18 cellular contexts compared by ENCODE assay signal in genomic region chr20:61895016-61895415, GRCh38.
DNase-seq lines count a peak whose midpoint lies in the region; ATAC-seq, FAIRE-seq and TF ChIP-seq lines count a peak whose summit lies in the region.
"Had no signal": no experiment of that assay in that cellular context is flagged by ENCODE, and none has a peak within 500 bp of the region (broad histone marks: within the 10 kb centered on the region; RNA-seq: fewer than 3 reads in every experiment).

No MANE protein-coding gene starts in this region.

- H3K79me2 ChIP-seq in H1 (ENCODE audit: control insufficient read depth in 1 of 2, insufficient read depth in 2 of 2, low read length in 2 of 2) (no peaks in the 10 kb centered on the region), trophoblast cell (ENCODE audit: control insufficient read depth, insufficient read depth, low read length, poor library complexity) (no peaks in the 10 kb centered on the region)

- H3K79me1 ChIP-seq in H1 (ENCODE audit: low read depth, low read length) (no peaks in the 10 kb centered on the region), trophoblast cell (ENCODE audit: low read length) (no peaks in the 10 kb centered on the region)

- no peak overlapping the region for H3K4me2 ChIP-seq in H1 (ENCODE audit: insufficient read depth in 1 of 2, low read depth in 2 of 2, low read length in 2 of 2)
- no peak overlapping the region for H3K4me2 ChIP-seq in trophoblast cell (ENCODE audit: low read length)

- no peak for TF ChIP-seq CTCF in H1 (IDR thresholded peaks at IDR 0.05; ENCODE audit: control extremely low read depth in 1 of 3, insufficient read depth in 1 of 3, low read depth in 1 of 3, low read length in 3 of 3)

- peaks cover 0 to 6% (median 0%) of the 10 kb centered on the region in 4 experiments; a peak in 2 of 7 replicates for H3K27me3 ChIP-seq in H1 (replicated peaks in 1 of 4; ENCODE audit: control insufficient read depth in 3 of 4, extremely low read depth in 1 of 4, insufficient read depth in 3 of 4, low read length in 3 of 4)
- H3K27me3 ChIP-seq in trophoblast cell (ENCODE audit: insufficient read depth, low read length), result no peaks in the 10 kb centered on the region
- H3K27me3 ChIP-seq: BLaER1 treated with 17β-estradiol and CSF1 and Interleukin-3, amounts not matched to agents 10 nM and 100 nM had no signal

- no peak overlapping the region for H3K23ac ChIP-seq in H1 (ENCODE audit: insufficient read length)
- H3K23ac ChIP-seq in trophoblast cell (ENCODE audit: low read length), result no peak overlapping the region

- TF ChIP-seq RAD21 in H1 (IDR thresholded peaks at IDR 0.05 in 1 of 2, conservative IDR thresholded peaks at IDR 0.05 in 1 of 2; ENCODE audit: low read depth in 2 of 2, low read length in 2 of 2), result no peak

- H3K4me1 ChIP-seq in H1 (replicated peaks in 1 of 4; ENCODE audit: control insufficient read depth in 3 of 4, insufficient read depth in 4 of 4, low read length in 3 of 4) (no peaks in the 10 kb centered on the region), trophoblast cell (ENCODE audit: control insufficient read depth in 1 of 2, insufficient read depth in 2 of 2, low read length in 2 of 2) (no peaks in the 10 kb centered on the region)
- H3K4me1 ChIP-seq: SJSA1 had no signal

- H3K36me3 ChIP-seq in H1 (ENCODE audit: control insufficient read depth in 2 of 4, insufficient read depth in 4 of 4, low read length in 3 of 4), result no peaks in the 10 kb centered on the region
- H3K36me3 ChIP-seq in trophoblast cell (ENCODE audit: control insufficient read depth in 1 of 2, insufficient read depth in 2 of 2, low read length in 2 of 2), result no peaks in the 10 kb centered on the region
- H3K36me3 ChIP-seq: BLaER1 treated with 17β-estradiol and CSF1 and Interleukin-3, amounts not matched to agents 10 nM and 100 nM; SJSA1 had no signal

- H2BK15ac ChIP-seq in H1 (ENCODE audit: low read length), result no peak overlapping the region

- H2BK120ac ChIP-seq in H1 (replicated peaks; ENCODE audit: low read depth, low read length) (no peak overlapping the region), trophoblast cell (ENCODE audit: insufficient read depth, low read length, poor library complexity) (no peak overlapping the region)

- no peak overlapping the region for H3K9ac ChIP-seq in H1 (replicated peaks in 1 of 4; ENCODE audit: extremely low read depth in 1 of 4, low read depth in 3 of 4, low read length in 3 of 4)
- H3K9ac ChIP-seq in trophoblast cell (ENCODE audit: low read length), result no peak overlapping the region
- H3K9ac ChIP-seq: BLaER1 treated with 17β-estradiol and CSF1 and Interleukin-3, amounts not matched to agents 10 nM and 100 nM had no signal

- H3K14ac ChIP-seq in H1 (ENCODE audit: insufficient read length) (no peak overlapping the region), trophoblast cell (ENCODE audit: low read length) (no peak overlapping the region)

- H3K23me2 ChIP-seq in H1 (ENCODE audit: low read depth, low read length), result peaks cover 16% of the 10 kb centered on the region; the same call in 1 of the 2 replicates

- H3K4me3 ChIP-seq in H1 (ENCODE audit: extremely low read depth in 1 of 4, insufficient read depth in 2 of 4, low read depth in 3 of 4, low read length in 4 of 4) (no peak overlapping the region), trophoblast cell (ENCODE audit: low read depth, low read length) (no peak overlapping the region)
- H3K4me3 ChIP-seq: BLaER1 treated with 17β-estradiol and CSF1 and Interleukin-3, amounts not matched to agents 10 nM and 100 nM; SJSA1 had no signal

- H2BK5ac ChIP-seq in H1 (ENCODE audit: low read depth, low read length) (no peak overlapping the region), trophoblast cell (ENCODE audit: low read depth, low read length, poor library complexity) (no peak overlapping the region)

- TF ChIP-seq POLR2A in H1 (IDR thresholded peaks at IDR 0.05; ENCODE audit: control extremely low read depth in 1 of 2, low read depth in 2 of 2, low read length in 2 of 2), result no peak

- H3K18ac ChIP-seq in H1 (ENCODE audit: extremely low read depth, low read length), result no peak overlapping the region
- no peak overlapping the region for H3K18ac ChIP-seq in trophoblast cell (ENCODE audit: low read length)

- H3K4ac ChIP-seq in H1 (replicated peaks; ENCODE audit: insufficient read length, low read depth, low read length) (no peak overlapping the region), trophoblast cell (ENCODE audit: low read depth, low read length) (no peak overlapping the region)

- WGBS in H1 (ENCODE audit: extremely low coverage in 1 of 2, insufficient coverage in 1 of 2, insufficient read length in 1 of 2, insufficient replicate concordance in 2 of 2, low coverage in 1 of 2, low lambda C conversion rate in 2 of 2, missing lambda C conversion rate in 1 of 2), 2 experiments, result 89% methylated on average over 15 of the region's 22 CpGs; no CpG with 5 or more reads in 1 of the 2 experiments
- WGBS in trophoblast cell (ENCODE audit: extremely low coverage, insufficient coverage, insufficient read length), result no CpG with 5 or more reads among the region's 22 CpGs

- CTCF ChIA-PET in H1 (lab: Charles Lee; ENCODE audit: partially characterized antibody), result interaction anchor here (1.7 kb wide), 1 partner anchor 9 kb away, joined by 20 read pairs; no protein-coding TSS in a partner anchor

- no peak overlapping the region for H3K56ac ChIP-seq in H1 (replicated peaks; ENCODE audit: insufficient read length, low read depth, low read length)

- H4K5ac ChIP-seq in H1 (ENCODE audit: insufficient read length, low read depth, low read length), result no peak overlapping the region

- H2BK12ac ChIP-seq in H1 (ENCODE audit: low read depth, low read length) (no peak overlapping the region), trophoblast cell (ENCODE audit: low read length) (no peak overlapping the region)

- peak; percentile 26 for FAIRE-seq in HTR-8/SVneo (lab: Jason Lieb, UNC)
- FAIRE-seq in H1 (lab: Jason Lieb, UNC), result no peak

- H3K9me3 ChIP-seq in H1 (ENCODE audit: insufficient read depth in 2 of 2, low read depth in 1 of 2, low read length in 1 of 2), result 0 out of 4 replicates have a peak, but pooled peaks cover 0 to 2% of the 10 kb centered on the region in 2 experiments
- H3K9me3 ChIP-seq in trophoblast cell (ENCODE audit: insufficient read depth, low read depth, low read length), result peaks cover 12% of the 10 kb centered on the region
- H3K9me3 ChIP-seq: SJSA1 had no signal

- H3K27ac ChIP-seq in H1 (ENCODE audit: low read depth, low read length) (no peak overlapping the region), trophoblast cell (ENCODE audit: low read depth, low read length) (no peak overlapping the region)
- H3K27ac ChIP-seq: BLaER1 treated with 17β-estradiol and CSF1 and Interleukin-3, amounts not matched to agents 10 nM and 100 nM; SJSA1 had no signal

- DNase-seq in DMS79 treated with DMSO at 0.1 percent for 48 hours (lab: John Stamatoyannopoulos, UW), result peak; percentile 67
- no peak for DNase-seq in HTR-8/SVneo (ENCODE audit: insufficient read length, low spot score)
- no peak for DNase-seq in H1 (ENCODE audit: low read depth in 1 of 2, low spot score in 2 of 2)
- DNase-seq in trophoblast cell, result peak; percentile 41 to 49
- DNase-seq in NCI-H128 (lab: John Stamatoyannopoulos, UW; ENCODE audit: unreplicated experiment), result no peak
- DNase-seq in T-helper 1 cell, result no peak
- DNase-seq: CD8-positive, alpha-beta T cell; DMS53; KG1; MV-4-11; NCI-H1417; NCI-H187 treated with DMSO at 0.1 percent for 48 hours; NCI-H2227 treated with DMSO at 0.1 percent for 48 hours; NCI-H524; NCI-H82 had no signal

- POLR2A ChIA-PET in H1 (lab: Charles Lee; ENCODE audit: partially characterized antibody), result no interaction called here

- no peak for TF ChIP-seq EP300 in H1 (IDR thresholded peaks at IDR 0.05; ENCODE audit: borderline replicate concordance in 1 of 2, low read depth in 2 of 2, low read length in 2 of 2)

- H2AFZ ChIP-seq in H1 (ENCODE audit: low read length), result no peak overlapping the region
- no peak overlapping the region for H2AFZ ChIP-seq in trophoblast cell (ENCODE audit: insufficient read depth, low read length, poor library complexity)

- H4K8ac ChIP-seq in H1 (ENCODE audit: extremely low read depth, insufficient read depth, low read length), result no peak overlapping the region; the same call in 1 of the 2 replicates
- no peak overlapping the region for H4K8ac ChIP-seq in trophoblast cell (ENCODE audit: low read depth, low read length)

- no peak overlapping the region for H2BK20ac ChIP-seq in H1 (ENCODE audit: low read length)

- H4K91ac ChIP-seq in H1 (replicated peaks; ENCODE audit: insufficient read length, low read length) (no peak overlapping the region), trophoblast cell (ENCODE audit: low read depth, low read length) (no peak overlapping the region)

- no peak overlapping the region for H4K12ac ChIP-seq in trophoblast cell (ENCODE audit: low read depth, low read length)

- ATAC-seq in HG03280 (IDR thresholded peaks at IDR 0.05; ENCODE audit: unreplicated experiment), result no peak
- ATAC-seq: CD8-positive, alpha-beta T cell had no signal

- peaks cover 2 to 5% of the 10 kb centered on the region in 2 experiments for H4K20me1 ChIP-seq in H1 (replicated peaks in 1 of 2; ENCODE audit: control insufficient read depth in 1 of 2, insufficient read depth in 2 of 2, low read length in 2 of 2)

- H2AK5ac ChIP-seq in H1 (ENCODE audit: low read depth, low read length), result peak overlapping the region; percentile 75; the same call in 1 of the 2 replicates
- H2AK5ac ChIP-seq in trophoblast cell (ENCODE audit: low read length), result no peak overlapping the region

TF ChIP-seq in H1, 55 proteins besides CTCF, POLR2A, EP300 and RAD21 (continues in another document):
- TF ChIP-seq SIN3A (conservative IDR thresholded peaks at IDR 0.05 in 1 of 2, IDR thresholded peaks at IDR 0.05 in 1 of 2; ENCODE audit: low read depth in 1 of 2, low read length in 2 of 2) (no peak), NANOG (IDR thresholded peaks at IDR 0.05; ENCODE audit: insufficient read depth, low read depth, low read length, poor library complexity, severe bottlenecking) (no peak), TEAD4 (IDR thresholded peaks at IDR 0.05; ENCODE audit: low read depth, low read length) (no peak), GTF2F1 (IDR thresholded peaks at IDR 0.05; ENCODE audit: borderline replicate concordance, low read depth, low read length) (no peak)

Comparison
In these comparisons a context has a peak if more than half of its experiments do, and no peak if none do; other contexts are left out.
1. DNase-seq: peak in DMS79 treated with DMSO at 0.1 percent for 48 hours (single experiment) and trophoblast cell (2 of 2); none in HTR-8/SVneo (single experiment), H1 (0 of 2), NCI-H128 (single experiment) and T-helper 1 cell (0 of 5).